Comparison of ENCODE assay signal across 1 cellular context in the genomic region with DNA sequence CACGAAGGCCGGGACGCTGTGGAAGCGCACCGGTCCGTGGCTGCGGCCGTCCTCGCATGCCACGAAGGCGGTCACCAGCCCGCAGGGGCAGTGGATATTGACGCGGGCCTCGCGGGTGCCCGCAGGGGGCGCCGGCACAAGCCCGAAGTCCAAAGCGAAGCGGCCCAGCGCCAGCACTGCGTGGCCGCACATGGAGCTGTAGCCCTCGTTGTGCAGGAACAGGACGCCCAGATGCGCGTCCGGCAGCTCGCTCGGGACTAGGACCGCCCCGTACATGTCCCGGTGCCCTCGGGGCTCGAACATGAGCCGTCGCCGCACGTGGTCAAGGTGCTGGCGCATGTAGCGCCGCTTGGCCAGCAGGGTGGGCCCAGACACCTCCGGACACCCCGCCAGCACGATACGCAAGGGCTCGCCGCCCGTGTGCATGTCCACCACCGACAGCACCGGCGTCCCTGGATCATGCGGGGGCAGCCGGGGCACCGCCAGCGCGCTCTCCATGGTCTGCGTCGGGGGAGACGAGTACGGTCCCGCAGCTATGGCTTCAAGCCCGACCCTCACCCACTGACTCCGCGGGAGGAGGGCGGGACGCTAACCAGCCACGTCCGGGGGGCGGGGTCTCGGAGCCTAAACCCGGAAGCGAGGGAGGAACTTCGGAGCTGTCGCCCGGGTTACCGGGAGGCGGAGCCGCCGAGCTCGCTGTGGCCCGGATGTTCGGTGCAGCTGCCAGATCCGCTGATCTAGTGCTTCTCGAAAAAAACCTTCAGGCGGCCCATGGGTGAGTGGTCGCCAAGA.
TF ChIP-seq lines count a peak whose summit lies in the region.

TSS of gene JKAMP (plus strand) at position 699 of the 792 bp plus-strand sequence. CDS start at position 772, 73 bp downstream.
TSS of gene L3HYPDH (minus strand) at position 590 of the 792 bp plus-strand sequence. CDS start at position 498, 92 bp downstream.

TF ChIP-seq in HEK293, 187 proteins besides CTCF, POLR2A, EP300 and RAD21 (continued from another document):
- TF ChIP-seq, protein P1, sequence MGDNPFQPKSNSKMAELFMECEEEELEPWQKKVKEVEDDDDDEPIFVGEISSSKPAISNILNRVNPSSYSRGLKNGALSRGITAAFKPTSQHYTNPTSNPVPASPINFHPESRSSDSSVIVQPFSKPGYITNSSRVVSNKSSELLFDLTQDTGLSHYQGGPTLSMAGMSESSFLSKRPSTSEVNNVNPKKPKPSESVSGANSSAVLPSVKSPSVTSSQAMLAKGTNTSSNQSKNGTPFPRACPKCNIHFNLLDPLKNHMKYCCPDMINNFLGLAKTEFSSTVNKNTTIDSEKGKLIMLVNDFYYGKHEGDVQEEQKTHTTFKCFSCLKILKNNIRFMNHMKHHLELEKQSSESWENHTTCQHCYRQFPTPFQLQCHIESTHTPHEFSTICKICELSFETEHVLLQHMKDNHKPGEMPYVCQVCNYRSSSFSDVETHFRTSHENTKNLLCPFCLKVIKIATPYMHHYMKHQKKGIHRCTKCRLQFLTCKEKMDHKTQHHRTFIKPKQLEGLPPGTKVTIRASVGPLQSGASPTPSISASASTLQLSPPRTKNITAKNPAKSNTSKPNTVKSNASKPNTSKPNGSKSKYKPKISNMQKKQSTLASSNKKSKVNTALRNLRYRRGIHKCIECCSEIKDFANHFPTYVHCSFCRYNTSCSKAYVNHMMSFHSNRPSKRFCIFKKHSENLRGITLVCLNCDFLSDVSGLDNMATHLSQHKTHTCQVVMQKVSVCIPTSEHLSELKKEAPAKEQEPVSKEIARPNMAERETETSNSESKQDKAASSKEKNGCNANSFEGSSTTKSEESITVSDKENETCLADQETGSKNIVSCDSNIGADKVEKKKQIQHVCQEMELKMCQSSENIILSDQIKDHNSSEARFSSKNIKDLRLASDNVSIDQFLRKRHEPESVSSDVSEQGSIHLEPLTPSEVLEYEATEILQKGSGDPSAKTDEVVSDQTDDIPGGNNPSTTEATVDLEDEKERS (tag by site-specific recombination; IDR thresholded peaks at IDR 0.05), result no peak
- peak; percentile 48; the same call in 1 of the 2 replicates for TF ChIP-seq ZNF610 (tag by site-specific recombination; IDR thresholded peaks at IDR 0.05; ENCODE audit: borderline replicate concordance)
- TF ChIP-seq SCRT2 (tag by site-specific recombination; IDR thresholded peaks at IDR 0.05), result peak; percentile 64; the same call in 1 of the 2 replicates
- TF ChIP-seq ZNF239 (tag by site-specific recombination; IDR thresholded peaks at IDR 0.05), result 0 out of 2 replicates have a peak, but pooled peaks have one; percentile 12
- TF ChIP-seq, protein P2, sequence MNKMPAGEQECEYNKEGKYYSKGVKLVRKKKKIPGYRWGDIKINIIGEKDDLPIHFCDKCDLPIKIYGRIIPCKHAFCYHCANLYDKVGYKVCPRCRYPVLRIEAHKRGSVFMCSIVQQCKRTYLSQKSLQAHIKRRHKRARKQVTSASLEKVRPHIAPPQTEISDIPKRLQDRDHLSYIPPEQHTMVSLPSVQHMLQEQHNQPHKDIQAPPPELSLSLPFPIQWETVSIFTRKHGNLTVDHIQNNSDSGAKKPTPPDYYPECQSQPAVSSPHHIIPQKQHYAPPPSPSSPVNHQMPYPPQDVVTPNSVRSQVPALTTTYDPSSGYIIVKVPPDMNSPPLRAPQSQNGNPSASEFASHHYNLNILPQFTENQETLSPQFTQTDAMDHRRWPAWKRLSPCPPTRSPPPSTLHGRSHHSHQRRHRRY (tag by site-specific recombination; IDR thresholded peaks at IDR 0.05), result no peak
- peak; percentile 91 for TF ChIP-seq ZBTB26 (tag by site-specific recombination; optimal IDR thresholded peaks at IDR 0.05)
- peak; percentile 46 for TF ChIP-seq ZEB2 (tag by site-specific recombination; IDR thresholded peaks at IDR 0.05)
- TF ChIP-seq ZNF501 (tag by site-specific recombination; IDR thresholded peaks at IDR 0.05), result peak; percentile 96
- peak; percentile 21; the same call in 1 of the 2 replicates for TF ChIP-seq ZNF660 (tag by site-specific recombination; IDR thresholded peaks at IDR 0.05)
- TF ChIP-seq ZNF302 (tag by site-specific recombination; IDR thresholded peaks at IDR 0.05; ENCODE audit: low read depth), result no peak
- TF ChIP-seq ZNF785 (tag by site-specific recombination; IDR thresholded peaks at IDR 0.05), result 0 out of 2 replicates have a peak, but pooled peaks have one; percentile 27
- no peak for TF ChIP-seq ZNF571 (tag by site-specific recombination; IDR thresholded peaks at IDR 0.05)
